ENCODE assay signal across 8 cellular contexts in genomic region chr20:32743237-32744112, GRCh38. TPM values are rescaled to one million over a fixed set of nuclear protein-coding genes. Genes with fewer than 3 reads are reported as not detected.
A peak's percentile ranks its signal among the peaks of the same experiment; 100 is the strongest.
DNase-seq lines count a peak whose midpoint lies in the region; ATAC-seq, FAIRE-seq and TF ChIP-seq lines count a peak whose summit lies in the region.

TSS of gene COMMD7 (minus strand) at chr20:32743467. CDS start at chr20:32743391, 76 bp downstream.

- peak within 1 kb of the TSS; percentile 88 to 93 for H3K9ac ChIP-seq in kidney (ENCODE audit: low read length in 2 of 2)

- H3K27ac ChIP-seq in caudate nucleus (ENCODE audit: low read depth, low read length) (peak within 1 kb of the TSS; percentile 83), kidney (ENCODE audit: low read depth in 2 of 2, low read length in 2 of 2) (peak within 1 kb of the TSS; percentile 62 to 72)

- intact Hi-C loops in kidney (cut with DNase I): no loop called here

- TF ChIP-seq CTCF in NB4 (IDR thresholded peaks at IDR 0.05; ENCODE audit: low read depth, low read length) (no peak), WI38 (IDR thresholded peaks at IDR 0.05; ENCODE audit: low read depth, low read length) (no peak), kidney (IDR thresholded peaks at IDR 0.05; ENCODE audit: borderline replicate concordance, extremely low read depth, insufficient read depth) (no peak)

- H3K36me3 ChIP-seq in kidney (ENCODE audit: control insufficient read depth in 1 of 2, insufficient read depth in 2 of 2, low read length in 2 of 2): no peaks in the 10 kb centered on the region

- DNase-seq in DMS114 treated with DMSO at 0.1 percent for 48 hours (lab: John Stamatoyannopoulos, UW; ENCODE audit: unreplicated experiment): peak; percentile 27
- DNase-seq in NB4 (ENCODE audit: low read depth): peak; percentile 80
- peak in 45 of 61 donors; percentile 1 to 74 (median 27) for DNase-seq in caudate nucleus (lab: John Stamatoyannopoulos, UW)
- DNase-seq in kidney: peak; percentile 88
- DNase-seq in stimulated activated CD4-positive, alpha-beta T cell treated with anti-CD3 and anti-CD28 coated beads, Interleukin-15, amount 100 ng/mL, for 1 hour (ENCODE audit: low read depth in 1 of 2, low spot score in 1 of 2): peak; percentile 50 to 60

- peak; percentile 26 for TF ChIP-seq POLR2A in NB4 (IDR thresholded peaks at IDR 0.05; ENCODE audit: extremely low read depth, insufficient read length)

- FAIRE-seq in kidney (lab: Jason Lieb, UNC): no peak

- no peaks in the 10 kb centered on the region for H3K9me3 ChIP-seq in kidney (ENCODE audit: control insufficient read depth in 1 of 2, low read length in 2 of 2)

- H3K4me3 ChIP-seq in NB4 (ENCODE audit: low read depth, low read length): peak within 1 kb of the TSS; percentile 73
- peak within 1 kb of the TSS; percentile 73 for H3K4me3 ChIP-seq in WI38 (ENCODE audit: low read depth, low read length)
- H3K4me3 ChIP-seq in kidney (ENCODE audit: low read length in 2 of 2): peak within 1 kb of the TSS; percentile 64 to 91

- ATAC-seq in GM21723 (IDR thresholded peaks at IDR 0.05; ENCODE audit: unreplicated experiment) (peak; percentile 66), HG02623 (IDR thresholded peaks at IDR 0.05; ENCODE audit: unreplicated experiment) (no peak)

- peaks cover 0 to 7% of the 10 kb centered on the region in 2 donors for H3K4me1 ChIP-seq in kidney (ENCODE audit: control insufficient read depth in 1 of 2, insufficient read depth in 1 of 2, low read depth in 1 of 2, low read length in 2 of 2)

RNA-seq across cellular contexts. Expression of gene COMMD7, which starts in this region (rescaled TPM):
- total RNA-seq in kidney: 45.8 TPM
- polyA plus RNA-seq in kidney (ENCODE audit: insufficient read depth, low read depth, low replicate concordance): 99.2 TPM

Comparison
In these comparisons a context has a peak if more than half of its experiments do, and no peak if none do; other contexts are left out.
1. DNase-seq: peak in every context shown above with its lines; median percentile 88 in kidney; 80 in NB4; 55 in stimulated activated CD4-positive, alpha-beta T cell treated with anti-CD3 and anti-CD28 coated beads, Interleukin-15, amount 100 ng/mL, for 1 hour; 27 in DMS114 treated with DMSO at 0.1 percent for 48 hours; 27 in caudate nucleus.